8 cellular contexts compared by ENCODE assay signal in the genomic region with DNA sequence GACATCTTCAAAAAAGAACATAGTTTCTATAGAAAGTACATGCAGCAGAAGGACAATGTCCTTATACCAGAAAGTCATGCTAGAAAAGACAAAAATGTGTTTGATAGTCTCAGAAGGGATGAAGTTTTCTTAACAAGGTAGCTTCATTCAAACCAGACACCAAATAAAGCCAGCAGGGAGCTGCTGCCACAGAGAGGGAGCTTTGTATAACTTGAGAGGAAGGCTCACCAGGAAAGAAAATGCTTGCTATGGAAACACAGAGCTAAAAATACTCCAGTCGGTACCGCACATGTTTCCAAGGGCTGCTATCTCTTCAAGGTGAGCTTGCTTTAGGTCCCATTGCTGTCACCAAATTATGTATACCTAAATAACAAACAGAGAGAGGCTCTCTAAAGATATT.
A peak's percentile ranks its signal among the peaks of the same experiment; 100 is the strongest.
DNase-seq lines count a peak whose midpoint lies in the region; ATAC-seq and TF ChIP-seq lines count a peak whose summit lies in the region.

No MANE protein-coding gene starts in this region.

- POLR2A ChIA-PET in Caco-2 (lab: Charles Lee), result no interaction called here

- no TSS peak for BruUV-seq in Caco-2 (replicated peaks; lab: Mats Ljungman, UMichigan)

- no peak overlapping the region for H2AK5ac ChIP-seq in trophoblast cell (ENCODE audit: low read length)

- no peaks in the 10 kb centered on the region for H3K4me1 Mint-ChIP-seq in activated T-helper 17 cell treated with anti-CD3 and anti-CD28 coated beads, Interleukin-2, amount 50 U/mL, for 72 hours
- peaks cover 3% of the 10 kb centered on the region for H3K4me1 Mint-ChIP-seq in activated naive CD4-positive, alpha-beta T cell treated with anti-CD3 and anti-CD28 coated beads for 36 hours (ENCODE audit: low read depth)
- H3K4me1 Mint-ChIP-seq in Caco-2 (ENCODE audit: low read depth, unreplicated experiment), result no peaks in the 10 kb centered on the region

- no peaks in the 10 kb centered on the region for H3K79me1 ChIP-seq in trophoblast cell (ENCODE audit: low read length)

- H2BK120ac ChIP-seq in trophoblast cell (ENCODE audit: insufficient read depth, low read length, poor library complexity), result no peak overlapping the region

- H3K4ac ChIP-seq in trophoblast cell (ENCODE audit: low read depth, low read length), result no peak overlapping the region

- TF ChIP-seq CTCF in thyroid gland (IDR thresholded peaks at IDR 0.05) (no peak), Caco-2 (IDR thresholded peaks at IDR 0.05; ENCODE audit: insufficient read depth in 1 of 2, low read depth in 1 of 2, low read length in 1 of 2, severe bottlenecking in 1 of 2, unreplicated experiment in 1 of 2) (no peak)

- H2BK5ac ChIP-seq in trophoblast cell (ENCODE audit: low read depth, low read length, poor library complexity), result no peak overlapping the region

- H3K27ac Mint-ChIP-seq in activated T-helper 17 cell treated with anti-CD3 and anti-CD28 coated beads, Interleukin-2, amount 50 U/mL, for 72 hours, result peak overlapping the region; percentile 37
- no peak overlapping the region for H3K27ac Mint-ChIP-seq in activated naive CD4-positive, alpha-beta T cell treated with anti-CD3 and anti-CD28 coated beads for 36 hours
- H3K27ac Mint-ChIP-seq in Caco-2 (ENCODE audit: unreplicated experiment), result no peak overlapping the region

- peak overlapping the region; percentile 71 for H3K4me3 Mint-ChIP-seq in activated T-helper 17 cell treated with anti-CD3 and anti-CD28 coated beads, Interleukin-2, amount 50 U/mL, for 72 hours
- no peak overlapping the region for H3K4me3 Mint-ChIP-seq in activated naive CD4-positive, alpha-beta T cell treated with anti-CD3 and anti-CD28 coated beads for 36 hours
- no peak overlapping the region for H3K4me3 Mint-ChIP-seq in Caco-2 (ENCODE audit: unreplicated experiment)

- no peak overlapping the region for H4K91ac ChIP-seq in trophoblast cell (ENCODE audit: low read depth, low read length)

- H3K4me1 ChIP-seq in trophoblast cell (ENCODE audit: control insufficient read depth in 1 of 2, insufficient read depth in 2 of 2, low read length in 2 of 2), result no peaks in the 10 kb centered on the region
- no peaks in the 10 kb centered on the region for H3K4me1 ChIP-seq in thyroid gland
- H3K4me1 ChIP-seq in Caco-2, result no peaks in the 10 kb centered on the region

- H3K4me3 ChIP-seq in trophoblast cell (ENCODE audit: low read depth, low read length) (no peak overlapping the region), thyroid gland (replicated peaks in 1 of 3) (no peak overlapping the region), Caco-2 (ENCODE audit: low read depth, low read length) (no peak overlapping the region)

- WGBS in trophoblast cell (ENCODE audit: extremely low coverage, insufficient coverage, insufficient read length), result no CpG with 5 or more reads among the region's 2 CpGs
- 27 to 28% methylated on average over 2 of the region's 2 CpGs for WGBS in thyroid gland, 2 donors

- H3K36me3 ChIP-seq in trophoblast cell (ENCODE audit: control insufficient read depth in 1 of 2, insufficient read depth in 2 of 2, low read length in 2 of 2) (peaks cover 2% of the 10 kb centered on the region in 2 experiments), thyroid gland (no peaks in the 10 kb centered on the region), Caco-2 (ENCODE audit: control insufficient read depth, insufficient read depth, low read length) (no peaks in the 10 kb centered on the region)

- no peaks in the 10 kb centered on the region for H3K27me3 Mint-ChIP-seq in activated T-helper 17 cell treated with anti-CD3 and anti-CD28 coated beads, Interleukin-2, amount 50 U/mL, for 72 hours
- no peaks in the 10 kb centered on the region for H3K27me3 Mint-ChIP-seq in activated naive CD4-positive, alpha-beta T cell treated with anti-CD3 and anti-CD28 coated beads for 36 hours (ENCODE audit: low read depth)
- H3K27me3 Mint-ChIP-seq in Caco-2 (ENCODE audit: insufficient read depth, unreplicated experiment), result no peaks in the 10 kb centered on the region

- H4K12ac ChIP-seq in trophoblast cell (ENCODE audit: low read depth, low read length), result no peak overlapping the region

- ATAC-seq in GM19328 (IDR thresholded peaks at IDR 0.05; ENCODE audit: unreplicated experiment) (peak; percentile 27), HG03066 (IDR thresholded peaks at IDR 0.05; ENCODE audit: low read depth, unreplicated experiment) (peak; percentile 30)
- no peak for ATAC-seq in activated T-helper 17 cell treated with anti-CD3 and anti-CD28 coated beads, Interleukin-2, amount 50 U/mL, for 72 hours (replicated peaks)

- no peak overlapping the region for H3K14ac ChIP-seq in trophoblast cell (ENCODE audit: low read length)

- no peak overlapping the region for H4K8ac ChIP-seq in trophoblast cell (ENCODE audit: low read depth, low read length)

- H3K27me3 ChIP-seq in trophoblast cell (ENCODE audit: insufficient read depth, low read length) (no peaks in the 10 kb centered on the region), thyroid gland (no peaks in the 10 kb centered on the region), Caco-2 (replicated peaks; ENCODE audit: control insufficient read depth, insufficient read depth, low read length) (no peaks in the 10 kb centered on the region)

- TF ChIP-seq POLR2A in thyroid gland (IDR thresholded peaks at IDR 0.05), result no peak

- H3K36me3 Mint-ChIP-seq in activated T-helper 17 cell treated with anti-CD3 and anti-CD28 coated beads, Interleukin-2, amount 50 U/mL, for 72 hours (ENCODE audit: low read depth), result no peaks in the 10 kb centered on the region
- no peaks in the 10 kb centered on the region for H3K36me3 Mint-ChIP-seq in activated naive CD4-positive, alpha-beta T cell treated with anti-CD3 and anti-CD28 coated beads for 36 hours (ENCODE audit: low read depth)
- no peaks in the 10 kb centered on the region for H3K36me3 Mint-ChIP-seq in Caco-2 (ENCODE audit: insufficient read depth, unreplicated experiment)

- no peaks in the 10 kb centered on the region for H3K9me3 Mint-ChIP-seq in activated T-helper 17 cell treated with anti-CD3 and anti-CD28 coated beads, Interleukin-2, amount 50 U/mL, for 72 hours
- H3K9me3 Mint-ChIP-seq in activated naive CD4-positive, alpha-beta T cell treated with anti-CD3 and anti-CD28 coated beads for 36 hours, result no peaks in the 10 kb centered on the region
- peaks cover 10% of the 10 kb centered on the region for H3K9me3 Mint-ChIP-seq in Caco-2 (ENCODE audit: unreplicated experiment)

- CTCF ChIA-PET in activated naive CD4-positive, alpha-beta T cell treated with anti-CD3 and anti-CD28 coated beads for 36 hours (lab: Charles Lee), result no interaction called here
- CTCF ChIA-PET in Caco-2 (lab: Charles Lee), result no interaction called here

- no peak overlapping the region for H3K18ac ChIP-seq in trophoblast cell (ENCODE audit: low read length)

- H2AFZ ChIP-seq in trophoblast cell (ENCODE audit: insufficient read depth, low read length, poor library complexity), result no peak overlapping the region

- H3K79me2 ChIP-seq in trophoblast cell (ENCODE audit: control insufficient read depth, insufficient read depth, low read length, poor library complexity), result no peaks in the 10 kb centered on the region

- H3K9ac ChIP-seq in trophoblast cell (ENCODE audit: low read length), result no peak overlapping the region

- no peak overlapping the region for H2BK12ac ChIP-seq in trophoblast cell (ENCODE audit: low read length)

- no peak overlapping the region for H3K23ac ChIP-seq in trophoblast cell (ENCODE audit: low read length)

- peaks cover 2% of the 10 kb centered on the region for H3K9me3 ChIP-seq in trophoblast cell (ENCODE audit: insufficient read depth, low read depth, low read length)
- H3K9me3 ChIP-seq in thyroid gland, result no peaks in the 10 kb centered on the region
- H3K9me3 ChIP-seq in Caco-2, result peaks cover 3% of the 10 kb centered on the region; the same call in 1 of the 2 replicates

- no peak overlapping the region for H3K4me2 ChIP-seq in trophoblast cell (ENCODE audit: low read length)

- H3K27ac ChIP-seq in trophoblast cell (ENCODE audit: low read depth, low read length), result peak overlapping the region; percentile 16
- H3K27ac ChIP-seq in thyroid gland, result no peak overlapping the region

- no peak for DNase-seq in trophoblast cell
- DNase-seq in thyroid gland, result no peak
- no peak for DNase-seq in activated naive CD4-positive, alpha-beta T cell treated with anti-CD3 and anti-CD28 coated beads for 36 hours
- DNase-seq in NCI-H187 (lab: John Stamatoyannopoulos, UW), result no peak
- DNase-seq in Caco-2, result no peak

- intact Hi-C loops in thyroid gland (cut with DNase I) (no loop called here), Caco-2 (cut with micrococcal nuclease; ENCODE audit: unreplicated experiment) (no loop called here)
- intact Hi-C loops in activated naive CD4-positive, alpha-beta T cell treated with anti-CD3 and anti-CD28 coated beads for 36 hours (cut with micrococcal nuclease), result no loop called here
